ENCODE assay signal across 11 cellular contexts in genomic region chr3:48469046-48469915, GRCh38. TPM values are rescaled to one million over a fixed set of nuclear protein-coding genes. Genes with fewer than 3 reads are reported as not detected.
A peak's percentile ranks its signal among the peaks of the same experiment; 100 is the strongest.
DNase-seq lines count a peak whose midpoint lies in the region; ATAC-seq and TF ChIP-seq lines count a peak whose summit lies in the region.
"Had no signal": no experiment of that assay in that cellular context is flagged by ENCODE, and none has a peak within 500 bp of the region (broad histone marks: within the 10 kb centered on the region; RNA-seq: fewer than 3 reads in every experiment).

No MANE protein-coding gene starts in this region.

- H3K4me1 Mint-ChIP-seq in activated naive CD4-positive, alpha-beta T cell treated with anti-CD3 and anti-CD28 coated beads, Interleukin-2, amount 50 U/mL, for 24 hours, result peaks cover 60% of the 10 kb centered on the region
- H3K4me1 Mint-ChIP-seq in activated T-helper 17 cell treated with anti-CD3 and anti-CD28 coated beads, Interleukin-2, amount 50 U/mL, for 72 hours, result peaks cover 43% of the 10 kb centered on the region

- H3K4me3 Mint-ChIP-seq in activated naive CD4-positive, alpha-beta T cell treated with anti-CD3 and anti-CD28 coated beads, Interleukin-2, amount 50 U/mL, for 24 hours, result peak overlapping the region; percentile 70
- peak overlapping the region; percentile 97 for H3K4me3 Mint-ChIP-seq in activated T-helper 17 cell treated with anti-CD3 and anti-CD28 coated beads, Interleukin-2, amount 50 U/mL, for 72 hours

- H3K4me3 ChIP-seq in right lobe of liver, result no peak overlapping the region
- no peak overlapping the region for H3K4me3 ChIP-seq in tibial nerve
- H3K4me3 ChIP-seq: SJCRH30 had no signal

- intact Hi-C loops in right lobe of liver (cut with DNase I), result loop anchor here in 1 of 2 donors (5.0 kb wide), 1 partner anchor 33 kb away; the partner anchor contains the start of gene SHISA5

- H3K4me1 ChIP-seq in right lobe of liver (peaks cover 2 to 78% (median 39%) of the 10 kb centered on the region in 4 donors), tibial nerve (peaks cover 2 to 76% (median 63%) of the 10 kb centered on the region in 4 donors)

- H3K27ac Mint-ChIP-seq in activated naive CD4-positive, alpha-beta T cell treated with anti-CD3 and anti-CD28 coated beads, Interleukin-2, amount 50 U/mL, for 24 hours, result peak overlapping the region; percentile 89
- peak overlapping the region; percentile 85 for H3K27ac Mint-ChIP-seq in activated T-helper 17 cell treated with anti-CD3 and anti-CD28 coated beads, Interleukin-2, amount 50 U/mL, for 72 hours

- 20% methylated on average over 2 of the region's 29 CpGs for WGBS in right lobe of liver (ENCODE audit: insufficient coverage, low coverage, low lambda C conversion rate, missing lambda C conversion rate)
- 85 to 87% methylated on average over 27 to 29 of the region's 29 CpGs for WGBS in tibial nerve, 2 donors

- no peaks in the 10 kb centered on the region for H3K27me3 Mint-ChIP-seq in activated naive CD4-positive, alpha-beta T cell treated with anti-CD3 and anti-CD28 coated beads, Interleukin-2, amount 50 U/mL, for 24 hours
- no peaks in the 10 kb centered on the region for H3K27me3 Mint-ChIP-seq in activated T-helper 17 cell treated with anti-CD3 and anti-CD28 coated beads, Interleukin-2, amount 50 U/mL, for 72 hours

- TF ChIP-seq EP300 in tibial nerve (IDR thresholded peaks at IDR 0.05), result no peak

- TF ChIP-seq CTCF in right lobe of liver (IDR thresholded peaks at IDR 0.05) (no peak), tibial nerve (IDR thresholded peaks at IDR 0.05) (no peak)

- no peak for ATAC-seq in activated T-helper 17 cell treated with anti-CD3 and anti-CD28 coated beads, Interleukin-2, amount 50 U/mL, for 72 hours (replicated peaks)
- ATAC-seq in right lobe of liver (no peak), GM19324 (IDR thresholded peaks at IDR 0.05; ENCODE audit: low FRiP score, unreplicated experiment) (no peak), esophagus mucosa (no peak)

- peaks cover 3% of the 10 kb centered on the region for H3K36me3 Mint-ChIP-seq in activated naive CD4-positive, alpha-beta T cell treated with anti-CD3 and anti-CD28 coated beads, Interleukin-2, amount 50 U/mL, for 24 hours
- H3K36me3 Mint-ChIP-seq in activated T-helper 17 cell treated with anti-CD3 and anti-CD28 coated beads, Interleukin-2, amount 50 U/mL, for 72 hours (ENCODE audit: low read depth), result peaks cover 64% of the 10 kb centered on the region

- no peak for DNase-seq in activated naive CD4-positive, alpha-beta T cell (lab: John Stamatoyannopoulos, UW)
- DNase-seq in right lobe of liver (peak in 2 of 3 donors; percentile 38 to 66), tibial nerve (ENCODE audit: low spot score in 2 of 2) (no peak), putamen (ENCODE audit: low spot score) (no peak)
- DNase-seq: GOT3; stimulated activated naive CD4-positive, alpha-beta T cell had no signal

- H3K27me3 ChIP-seq in right lobe of liver, result no peaks in the 10 kb centered on the region
- H3K27me3 ChIP-seq in tibial nerve, result no peaks in the 10 kb centered on the region
- H3K27me3 ChIP-seq: SJCRH30 had no signal

- H3K27ac ChIP-seq in right lobe of liver (peak overlapping the region in 1 of 3 donors; percentile 92), tibial nerve (peak overlapping the region; percentile 18 to 99 (median 98))

- peaks cover 0 to 10% (median 1%) of the 10 kb centered on the region in 4 donors for H3K36me3 ChIP-seq in right lobe of liver
- H3K36me3 ChIP-seq in tibial nerve, result peaks cover 0 to 46% (median 6%) of the 10 kb centered on the region in 3 donors
- H3K36me3 ChIP-seq: SJCRH30 had no signal

- no peaks in the 10 kb centered on the region for H3K9me3 Mint-ChIP-seq in activated naive CD4-positive, alpha-beta T cell treated with anti-CD3 and anti-CD28 coated beads, Interleukin-2, amount 50 U/mL, for 24 hours
- H3K9me3 Mint-ChIP-seq in activated T-helper 17 cell treated with anti-CD3 and anti-CD28 coated beads, Interleukin-2, amount 50 U/mL, for 72 hours, result no peaks in the 10 kb centered on the region

- H3K9me3 ChIP-seq in right lobe of liver, result no peaks in the 10 kb centered on the region
- no peaks in the 10 kb centered on the region for H3K9me3 ChIP-seq in tibial nerve
- H3K9me3 ChIP-seq: SJCRH30 had no signal

- TF ChIP-seq POLR2A in right lobe of liver (IDR thresholded peaks at IDR 0.05) (no peak), tibial nerve (IDR thresholded peaks at IDR 0.05) (no peak)

RNA-seq across cellular contexts. Expression of gene ATRIP, which starts 22.7 kb away (rescaled TPM):
- 10 to 100 TPM; 10.5 to 14.9 TPM for total RNA-seq in activated T-helper 17 cell treated with anti-CD3 and anti-CD28 coated beads, Interleukin-2, amount 50 U/mL, for 72 hours
- total RNA-seq in right lobe of liver (1 to 10 TPM; 2.4 to 4.5 (median 3.2) TPM), tibial nerve (10 to 100 TPM in 2 of 4 donors, 1 to 10 TPM in 2; 7.5 to 10.5 (median 9.3) TPM), esophagus mucosa (6.3 TPM)

RNA-seq across cellular contexts. Expression of gene TMA7, which starts 29.2 kb away (rescaled TPM):
- 100 to 1,000 TPM; 181 to 328 TPM for total RNA-seq in activated T-helper 17 cell treated with anti-CD3 and anti-CD28 coated beads, Interleukin-2, amount 50 U/mL, for 72 hours
- total RNA-seq in right lobe of liver (100 to 1,000 TPM in 2 of 6 experiments, 10 to 100 TPM in 4; 64.8 to 182 (median 80.1) TPM), tibial nerve (100 to 1,000 TPM; 212 to 380 (median 291) TPM), esophagus mucosa (244 TPM)

RNA-seq across cellular contexts. Expression of gene CCDC51, which starts 29.4 kb away (rescaled TPM):
- 10 to 100 TPM; 15.5 to 28.4 TPM for total RNA-seq in activated T-helper 17 cell treated with anti-CD3 and anti-CD28 coated beads, Interleukin-2, amount 50 U/mL, for 72 hours
- 10 to 100 TPM in 2 of 6 experiments, 1 to 10 TPM in 4; 5.9 to 16.0 (median 8.1) TPM for total RNA-seq in right lobe of liver
- total RNA-seq in tibial nerve, result 10 to 100 TPM; 23.4 to 33.3 (median 29.2) TPM
- 15.3 TPM for total RNA-seq in esophagus mucosa

RNA-seq across cellular contexts. Expression of gene SHISA5, which starts 34.7 kb away (rescaled TPM):
- total RNA-seq in activated T-helper 17 cell treated with anti-CD3 and anti-CD28 coated beads, Interleukin-2, amount 50 U/mL, for 72 hours, result 100 to 1,000 TPM; 112 to 113 TPM
- total RNA-seq in right lobe of liver, result 100 to 1,000 TPM in 4 of 6 experiments, 10 to 100 TPM in 2; 76.3 to 118 (median 101) TPM
- 100 to 1,000 TPM in 2 of 4 donors, 10 to 100 TPM in 2; 78.4 to 145 (median 93.9) TPM for total RNA-seq in tibial nerve
- 210 TPM for total RNA-seq in esophagus mucosa

RNA-seq across cellular contexts. Expression of gene PLXNB1, which starts 39.4 kb away (rescaled TPM):
- 1 to 10 TPM; 3.5 to 3.8 TPM for total RNA-seq in activated T-helper 17 cell treated with anti-CD3 and anti-CD28 coated beads, Interleukin-2, amount 50 U/mL, for 72 hours
- total RNA-seq in right lobe of liver (100 to 1,000 TPM in 2 of 6 experiments, 10 to 100 TPM in 4; 65.9 to 132 (median 86.5) TPM), tibial nerve (100 to 1,000 TPM; 216 to 379 (median 339) TPM), esophagus mucosa (62.0 TPM)

Comparison
In these comparisons a context has a peak if more than half of its experiments do, and no peak if none do; other contexts are left out.
1. DNase-seq: peak in right lobe of liver (2 of 3); none in activated naive CD4-positive, alpha-beta T cell (0 of 4), tibial nerve (0 of 2) and putamen (single experiment).